Comparison of ENCODE assay signal across 1 cellular context in genomic region chr12:98490491-98491453, GRCh38.
TF ChIP-seq lines count a peak whose summit lies in the region.

No MANE protein-coding gene starts in this region.

TF ChIP-seq in Ishikawa, 13 proteins besides CTCF, POLR2A, EP300 and RAD21 (continued from another document):
- TF ChIP-seq ZBTB7A (IDR thresholded peaks at IDR 0.05; ENCODE audit: low read depth), result no peak
- TF ChIP-seq USF1 (IDR thresholded peaks at IDR 0.05), result no peak
- TF ChIP-seq CREB1 (IDR thresholded peaks at IDR 0.05; ENCODE audit: low read depth), result no peak
- TF ChIP-seq, protein P1, sequence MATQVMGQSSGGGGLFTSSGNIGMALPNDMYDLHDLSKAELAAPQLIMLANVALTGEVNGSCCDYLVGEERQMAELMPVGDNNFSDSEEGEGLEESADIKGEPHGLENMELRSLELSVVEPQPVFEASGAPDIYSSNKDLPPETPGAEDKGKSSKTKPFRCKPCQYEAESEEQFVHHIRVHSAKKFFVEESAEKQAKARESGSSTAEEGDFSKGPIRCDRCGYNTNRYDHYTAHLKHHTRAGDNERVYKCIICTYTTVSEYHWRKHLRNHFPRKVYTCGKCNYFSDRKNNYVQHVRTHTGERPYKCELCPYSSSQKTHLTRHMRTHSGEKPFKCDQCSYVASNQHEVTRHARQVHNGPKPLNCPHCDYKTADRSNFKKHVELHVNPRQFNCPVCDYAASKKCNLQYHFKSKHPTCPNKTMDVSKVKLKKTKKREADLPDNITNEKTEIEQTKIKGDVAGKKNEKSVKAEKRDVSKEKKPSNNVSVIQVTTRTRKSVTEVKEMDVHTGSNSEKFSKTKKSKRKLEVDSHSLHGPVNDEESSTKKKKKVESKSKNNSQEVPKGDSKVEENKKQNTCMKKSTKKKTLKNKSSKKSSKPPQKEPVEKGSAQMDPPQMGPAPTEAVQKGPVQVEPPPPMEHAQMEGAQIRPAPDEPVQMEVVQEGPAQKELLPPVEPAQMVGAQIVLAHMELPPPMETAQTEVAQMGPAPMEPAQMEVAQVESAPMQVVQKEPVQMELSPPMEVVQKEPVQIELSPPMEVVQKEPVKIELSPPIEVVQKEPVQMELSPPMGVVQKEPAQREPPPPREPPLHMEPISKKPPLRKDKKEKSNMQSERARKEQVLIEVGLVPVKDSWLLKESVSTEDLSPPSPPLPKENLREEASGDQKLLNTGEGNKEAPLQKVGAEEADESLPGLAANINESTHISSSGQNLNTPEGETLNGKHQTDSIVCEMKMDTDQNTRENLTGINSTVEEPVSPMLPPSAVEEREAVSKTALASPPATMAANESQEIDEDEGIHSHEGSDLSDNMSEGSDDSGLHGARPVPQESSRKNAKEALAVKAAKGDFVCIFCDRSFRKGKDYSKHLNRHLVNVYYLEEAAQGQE (IDR thresholded peaks at IDR 0.05; ENCODE audit: low read depth), result no peak
- 0 out of 2 replicates have a peak, but pooled peaks have one; percentile 24 for TF ChIP-seq TCF12 (IDR thresholded peaks at IDR 0.05; ENCODE audit: low read depth)
- TF ChIP-seq CEBPB (IDR thresholded peaks at IDR 0.05), result no peak
- no peak for TF ChIP-seq TAF1 (IDR thresholded peaks at IDR 0.05; ENCODE audit: low read depth)
TF ChIP-seq in Ishikawa: peak in this region for 6.
